In the genomic region with DNA sequence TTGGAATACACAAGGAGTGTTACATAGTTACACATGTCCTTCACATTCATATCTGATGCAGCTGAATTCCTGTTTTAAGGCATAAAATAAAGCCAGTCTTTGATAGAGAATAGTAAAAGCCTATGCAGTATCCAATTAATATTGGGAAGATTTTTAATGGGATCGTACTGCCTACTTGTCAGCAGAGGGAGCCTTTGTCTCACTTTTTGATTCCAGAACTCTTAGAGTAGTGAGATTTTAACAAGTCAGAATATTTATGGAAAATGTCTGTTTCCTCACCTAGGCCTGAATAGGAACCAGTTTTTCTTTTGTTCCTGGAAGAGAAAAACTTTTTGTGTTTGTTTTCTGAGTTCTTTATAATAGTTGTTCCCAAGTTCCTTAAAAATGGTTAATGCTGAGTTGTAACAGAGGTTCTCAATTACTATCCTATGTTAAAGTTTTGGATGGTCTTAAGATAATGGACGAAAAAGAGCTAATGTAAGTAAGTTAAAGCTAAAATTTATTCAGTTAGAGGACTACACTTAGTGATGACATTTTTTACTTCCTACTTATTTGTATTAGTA, we compare ENCODE assay signal across 8 cellular contexts.
A peak's percentile ranks its signal among the peaks of the same experiment; 100 is the strongest.
DNase-seq lines count a peak whose midpoint lies in the region; ATAC-seq and TF ChIP-seq lines count a peak whose summit lies in the region.

No MANE protein-coding gene starts in this region.

- H3F3A ChIP-seq in neural cell (ENCODE audit: insufficient read depth, low read length, poor library complexity, severe bottlenecking), result no peaks in the 10 kb centered on the region

- H2AFZ ChIP-seq in OCI-LY3 (ENCODE audit: low read depth, low read length), result no peak overlapping the region
- H2AFZ ChIP-seq in neural cell (ENCODE audit: low read depth, low read length), result no peak overlapping the region

- H3K36me3 ChIP-seq in OCI-LY3 (replicated peaks; ENCODE audit: low read depth, low read length) (no peaks in the 10 kb centered on the region), neural cell (ENCODE audit: insufficient read depth, low read length) (no peaks in the 10 kb centered on the region)

- H3K9me3 ChIP-seq in OCI-LY3 (ENCODE audit: insufficient read depth, low read length), result no peaks in the 10 kb centered on the region
- H3K9me3 ChIP-seq in neural cell (ENCODE audit: low read length), result no peaks in the 10 kb centered on the region

- POLR2A ChIA-PET in activated CD4-positive, alpha-beta memory T cell treated with anti-CD3 and anti-CD28 coated beads for 36 hours (lab: Charles Lee), result no interaction called here

- no peaks in the 10 kb centered on the region for H3K4me1 ChIP-seq in OCI-LY3 (ENCODE audit: low read length)

- no peak overlapping the region for H3K4me3 Mint-ChIP-seq in endothelial cell (ENCODE audit: unreplicated experiment)
- no peak overlapping the region for H3K4me3 Mint-ChIP-seq in activated CD4-positive, alpha-beta memory T cell treated with anti-CD3 and anti-CD28 coated beads for 36 hours

- intact Hi-C loops in activated CD4-positive, alpha-beta memory T cell treated with anti-CD3 and anti-CD28 coated beads for 36 hours (cut with micrococcal nuclease), result loop anchor here (10.0 kb wide), 2 partner anchors 511 to 691 kb away; no protein-coding TSS in a partner anchor

- H3K79me2 ChIP-seq in OCI-LY3 (ENCODE audit: low read length) (no peaks in the 10 kb centered on the region), neural cell (replicated peaks; ENCODE audit: insufficient read depth, low read length) (no peaks in the 10 kb centered on the region)

- H3K27me3 Mint-ChIP-seq in endothelial cell (ENCODE audit: unreplicated experiment), result no peaks in the 10 kb centered on the region
- no peaks in the 10 kb centered on the region for H3K27me3 Mint-ChIP-seq in activated CD4-positive, alpha-beta memory T cell treated with anti-CD3 and anti-CD28 coated beads for 36 hours

- H3K27me3 ChIP-seq in OCI-LY3 (ENCODE audit: low read depth, low read length) (no peaks in the 10 kb centered on the region), neural cell (ENCODE audit: insufficient read depth, low read depth, low read length) (no peaks in the 10 kb centered on the region)

- no peaks in the 10 kb centered on the region for H3K36me3 Mint-ChIP-seq in endothelial cell (ENCODE audit: low read depth, unreplicated experiment)
- no peaks in the 10 kb centered on the region for H3K36me3 Mint-ChIP-seq in activated CD4-positive, alpha-beta memory T cell treated with anti-CD3 and anti-CD28 coated beads for 36 hours

- peak; percentile 55 for TF ChIP-seq CTCF in OCI-LY3 (IDR thresholded peaks at IDR 0.05; ENCODE audit: low read depth, low read length)
- peak; percentile 60 for TF ChIP-seq CTCF in endothelial cell (IDR thresholded peaks at IDR 0.05; ENCODE audit: unreplicated experiment)
- TF ChIP-seq CTCF in neural cell (IDR thresholded peaks at IDR 0.05; ENCODE audit: poor library complexity, severe bottlenecking), result peak; percentile 84

- DNase-seq in D341Med (ENCODE audit: low spot score), result peak; percentile 43
- DNase-seq in HuH-7.5 (ENCODE audit: low spot score), result peak; percentile 12
- no peak for DNase-seq in endothelial cell (ENCODE audit: low spot score)
- DNase-seq in activated CD4-positive, alpha-beta T cell treated with anti-CD3 and anti-CD28 coated beads for 48 hours, result no peak
- DNase-seq in activated CD4-positive, alpha-beta memory T cell treated with anti-CD3 and anti-CD28 coated beads for 36 hours, result no peak

- CTCF ChIA-PET in activated CD4-positive, alpha-beta memory T cell treated with anti-CD3 and anti-CD28 coated beads for 36 hours (lab: Charles Lee), result interaction anchor here (0.6 to 1.4 kb wide), 7 partner anchors 14 to 690 kb away, joined by 3 to 7 read pairs (median 3); no protein-coding TSS in a partner anchor

- no peaks in the 10 kb centered on the region for H3K4me1 Mint-ChIP-seq in endothelial cell (ENCODE audit: unreplicated experiment)
- H3K4me1 Mint-ChIP-seq in activated CD4-positive, alpha-beta memory T cell treated with anti-CD3 and anti-CD28 coated beads for 36 hours (ENCODE audit: low read depth), result no peaks in the 10 kb centered on the region

- H3K27ac ChIP-seq in OCI-LY3 (ENCODE audit: low read length) (no peak overlapping the region), neural cell (ENCODE audit: low read length) (no peak overlapping the region)

- peak; percentile 86 for TF ChIP-seq RAD21 in neural cell (conservative IDR thresholded peaks at IDR 0.05)

- TF ChIP-seq EP300 in neural cell (conservative IDR thresholded peaks at IDR 0.05; ENCODE audit: poor library complexity, severe bottlenecking), result no peak

- H3K27ac Mint-ChIP-seq in endothelial cell (ENCODE audit: unreplicated experiment), result no peak overlapping the region
- H3K27ac Mint-ChIP-seq in activated CD4-positive, alpha-beta memory T cell treated with anti-CD3 and anti-CD28 coated beads for 36 hours, result no peak overlapping the region

- no peaks in the 10 kb centered on the region for H3K9me2 ChIP-seq in neural cell (ENCODE audit: insufficient read depth, low read length)

- no peak for ATAC-seq in GM21528 (IDR thresholded peaks at IDR 0.05; ENCODE audit: low FRiP score, unreplicated experiment)

- no peak overlapping the region for H3K4me2 ChIP-seq in OCI-LY3 (ENCODE audit: low read length)
- H3K4me2 ChIP-seq in neural cell (ENCODE audit: low read length), result no peak overlapping the region

- H3K9ac ChIP-seq in OCI-LY3 (ENCODE audit: low read length), result no peak overlapping the region
- no peak overlapping the region for H3K9ac ChIP-seq in neural cell (ENCODE audit: low read length)

- no peak overlapping the region for H3K4me3 ChIP-seq in OCI-LY3 (ENCODE audit: low read length)
- H3K4me3 ChIP-seq in neural cell (ENCODE audit: low read length), result no peak overlapping the region

- H4K20me1 ChIP-seq in OCI-LY3 (ENCODE audit: insufficient read depth, low read length) (no peaks in the 10 kb centered on the region), neural cell (ENCODE audit: insufficient read depth) (no peaks in the 10 kb centered on the region)

- no peaks in the 10 kb centered on the region for H3K9me3 Mint-ChIP-seq in endothelial cell (ENCODE audit: unreplicated experiment)
- no peaks in the 10 kb centered on the region for H3K9me3 Mint-ChIP-seq in activated CD4-positive, alpha-beta memory T cell treated with anti-CD3 and anti-CD28 coated beads for 36 hours

TF ChIP-seq in neural cell, 6 proteins besides CTCF, POLR2A, EP300 and RAD21:
- TF ChIP-seq EZH2 (IDR thresholded peaks at IDR 0.05; ENCODE audit: borderline replicate concordance, insufficient read depth, low read length, poor library complexity, severe bottlenecking) (no peak), SMC3 (conservative IDR thresholded peaks at IDR 0.05; ENCODE audit: poor library complexity) (peak; percentile 84)

Comparison
In these comparisons a context has a peak if more than half of its experiments do, and no peak if none do; other contexts are left out.
1. DNase-seq: peak in D341Med (single experiment) and HuH-7.5 (single experiment); none in endothelial cell (single experiment), activated CD4-positive, alpha-beta T cell treated with anti-CD3 and anti-CD28 coated beads for 48 hours (single experiment) and activated CD4-positive, alpha-beta memory T cell treated with anti-CD3 and anti-CD28 coated beads for 36 hours (single experiment).
2. Peak in every context shown above with its lines, with median percentiles within 50 percentile points of each other: CTCF ChIP-seq.